In the genomic region with DNA sequence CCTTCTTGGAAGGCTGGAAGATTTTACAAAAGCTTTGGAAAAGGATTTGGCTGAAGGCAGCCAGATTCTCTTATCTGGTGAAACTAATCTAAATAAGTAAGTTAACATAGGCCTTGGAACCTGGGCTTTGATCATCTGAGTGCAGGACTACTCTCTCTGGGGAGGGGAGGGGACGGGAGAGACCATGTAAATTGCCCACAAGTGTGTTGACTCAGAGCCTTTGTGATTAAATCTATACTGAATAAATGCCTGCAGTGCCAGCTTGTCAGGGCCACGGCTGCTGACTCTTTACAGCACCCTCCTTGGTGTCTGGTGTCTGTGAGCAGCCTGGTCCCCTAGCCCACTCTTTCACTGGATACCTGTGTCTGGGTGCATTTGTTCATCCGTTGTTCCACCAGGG, we compare ENCODE assay signal across 1 cellular context.
TF ChIP-seq lines count a peak whose summit lies in the region.

No MANE protein-coding gene starts in this region.

TF ChIP-seq in WTC11, 78 proteins besides CTCF, POLR2A, EP300 and RAD21 (continued from another document):
- TF ChIP-seq, protein P1, sequence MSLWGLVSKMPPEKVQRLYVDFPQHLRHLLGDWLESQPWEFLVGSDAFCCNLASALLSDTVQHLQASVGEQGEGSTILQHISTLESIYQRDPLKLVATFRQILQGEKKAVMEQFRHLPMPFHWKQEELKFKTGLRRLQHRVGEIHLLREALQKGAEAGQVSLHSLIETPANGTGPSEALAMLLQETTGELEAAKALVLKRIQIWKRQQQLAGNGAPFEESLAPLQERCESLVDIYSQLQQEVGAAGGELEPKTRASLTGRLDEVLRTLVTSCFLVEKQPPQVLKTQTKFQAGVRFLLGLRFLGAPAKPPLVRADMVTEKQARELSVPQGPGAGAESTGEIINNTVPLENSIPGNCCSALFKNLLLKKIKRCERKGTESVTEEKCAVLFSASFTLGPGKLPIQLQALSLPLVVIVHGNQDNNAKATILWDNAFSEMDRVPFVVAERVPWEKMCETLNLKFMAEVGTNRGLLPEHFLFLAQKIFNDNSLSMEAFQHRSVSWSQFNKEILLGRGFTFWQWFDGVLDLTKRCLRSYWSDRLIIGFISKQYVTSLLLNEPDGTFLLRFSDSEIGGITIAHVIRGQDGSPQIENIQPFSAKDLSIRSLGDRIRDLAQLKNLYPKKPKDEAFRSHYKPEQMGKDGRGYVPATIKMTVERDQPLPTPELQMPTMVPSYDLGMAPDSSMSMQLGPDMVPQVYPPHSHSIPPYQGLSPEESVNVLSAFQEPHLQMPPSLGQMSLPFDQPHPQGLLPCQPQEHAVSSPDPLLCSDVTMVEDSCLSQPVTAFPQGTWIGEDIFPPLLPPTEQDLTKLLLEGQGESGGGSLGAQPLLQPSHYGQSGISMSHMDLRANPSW (CRISPR knock-in tag; conservative IDR thresholded peaks at IDR 0.05; ENCODE audit: low read depth) = no peak
- TF ChIP-seq, protein P2, sequence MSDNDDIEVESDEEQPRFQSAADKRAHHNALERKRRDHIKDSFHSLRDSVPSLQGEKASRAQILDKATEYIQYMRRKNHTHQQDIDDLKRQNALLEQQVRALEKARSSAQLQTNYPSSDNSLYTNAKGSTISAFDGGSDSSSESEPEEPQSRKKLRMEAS (CRISPR knock-in tag; IDR thresholded peaks at IDR 0.05) = no peak
- TF ChIP-seq TCF7 (CRISPR knock-in tag; IDR thresholded peaks at IDR 0.05; ENCODE audit: low read depth) (no peak), ZNF416 (CRISPR knock-in tag; IDR thresholded peaks at IDR 0.05) (no peak), ZBTB21 (CRISPR knock-in tag; IDR thresholded peaks at IDR 0.05; ENCODE audit: borderline replicate concordance) (no peak), ZNF671 (CRISPR knock-in tag; IDR thresholded peaks at IDR 0.05) (no peak), IRF2 (CRISPR knock-in tag; IDR thresholded peaks at IDR 0.05; ENCODE audit: borderline replicate concordance, low read depth) (no peak), SMAD3 (CRISPR knock-in tag; IDR thresholded peaks at IDR 0.05; ENCODE audit: borderline replicate concordance) (no peak), RORB (CRISPR knock-in tag; IDR thresholded peaks at IDR 0.05) (no peak), NFYB (CRISPR knock-in tag; conservative IDR thresholded peaks at IDR 0.05; ENCODE audit: low read depth) (no peak), GABPB1 (CRISPR knock-in tag; IDR thresholded peaks at IDR 0.05) (no peak), TP53 (CRISPR knock-in tag; IDR thresholded peaks at IDR 0.05) (no peak)
- TF ChIP-seq, protein P3, sequence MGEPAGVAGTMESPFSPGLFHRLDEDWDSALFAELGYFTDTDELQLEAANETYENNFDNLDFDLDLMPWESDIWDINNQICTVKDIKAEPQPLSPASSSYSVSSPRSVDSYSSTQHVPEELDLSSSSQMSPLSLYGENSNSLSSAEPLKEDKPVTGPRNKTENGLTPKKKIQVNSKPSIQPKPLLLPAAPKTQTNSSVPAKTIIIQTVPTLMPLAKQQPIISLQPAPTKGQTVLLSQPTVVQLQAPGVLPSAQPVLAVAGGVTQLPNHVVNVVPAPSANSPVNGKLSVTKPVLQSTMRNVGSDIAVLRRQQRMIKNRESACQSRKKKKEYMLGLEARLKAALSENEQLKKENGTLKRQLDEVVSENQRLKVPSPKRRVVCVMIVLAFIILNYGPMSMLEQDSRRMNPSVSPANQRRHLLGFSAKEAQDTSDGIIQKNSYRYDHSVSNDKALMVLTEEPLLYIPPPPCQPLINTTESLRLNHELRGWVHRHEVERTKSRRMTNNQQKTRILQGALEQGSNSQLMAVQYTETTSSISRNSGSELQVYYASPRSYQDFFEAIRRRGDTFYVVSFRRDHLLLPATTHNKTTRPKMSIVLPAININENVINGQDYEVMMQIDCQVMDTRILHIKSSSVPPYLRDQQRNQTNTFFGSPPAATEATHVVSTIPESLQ (CRISPR knock-in tag; IDR thresholded peaks at IDR 0.05) = no peak
- TF ChIP-seq, protein P4, sequence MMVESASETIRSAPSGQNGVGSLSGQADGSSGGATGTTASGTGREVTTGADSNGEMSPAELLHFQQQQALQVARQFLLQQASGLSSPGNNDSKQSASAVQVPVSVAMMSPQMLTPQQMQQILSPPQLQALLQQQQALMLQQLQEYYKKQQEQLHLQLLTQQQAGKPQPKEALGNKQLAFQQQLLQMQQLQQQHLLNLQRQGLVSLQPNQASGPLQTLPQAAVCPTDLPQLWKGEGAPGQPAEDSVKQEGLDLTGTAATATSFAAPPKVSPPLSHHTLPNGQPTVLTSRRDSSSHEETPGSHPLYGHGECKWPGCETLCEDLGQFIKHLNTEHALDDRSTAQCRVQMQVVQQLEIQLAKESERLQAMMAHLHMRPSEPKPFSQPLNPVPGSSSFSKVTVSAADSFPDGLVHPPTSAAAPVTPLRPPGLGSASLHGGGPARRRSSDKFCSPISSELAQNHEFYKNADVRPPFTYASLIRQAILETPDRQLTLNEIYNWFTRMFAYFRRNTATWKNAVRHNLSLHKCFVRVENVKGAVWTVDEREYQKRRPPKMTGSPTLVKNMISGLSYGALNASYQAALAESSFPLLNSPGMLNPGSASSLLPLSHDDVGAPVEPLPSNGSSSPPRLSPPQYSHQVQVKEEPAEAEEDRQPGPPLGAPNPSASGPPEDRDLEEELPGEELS (CRISPR knock-in tag; IDR thresholded peaks at IDR 0.05) = no peak
- TF ChIP-seq, protein P5, sequence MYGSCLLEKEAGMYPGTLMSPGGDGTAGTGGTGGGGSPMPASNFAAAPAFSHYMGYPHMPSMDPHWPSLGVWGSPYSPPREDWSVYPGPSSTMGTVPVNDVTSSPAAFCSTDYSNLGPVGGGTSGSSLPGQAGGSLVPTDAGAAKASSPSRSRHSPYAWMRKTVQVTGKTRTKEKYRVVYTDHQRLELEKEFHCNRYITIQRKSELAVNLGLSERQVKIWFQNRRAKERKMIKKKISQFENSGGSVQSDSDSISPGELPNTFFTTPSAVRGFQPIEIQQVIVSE (CRISPR knock-in tag; IDR thresholded peaks at IDR 0.05; ENCODE audit: borderline replicate concordance) = no peak
- TF ChIP-seq, protein P6, sequence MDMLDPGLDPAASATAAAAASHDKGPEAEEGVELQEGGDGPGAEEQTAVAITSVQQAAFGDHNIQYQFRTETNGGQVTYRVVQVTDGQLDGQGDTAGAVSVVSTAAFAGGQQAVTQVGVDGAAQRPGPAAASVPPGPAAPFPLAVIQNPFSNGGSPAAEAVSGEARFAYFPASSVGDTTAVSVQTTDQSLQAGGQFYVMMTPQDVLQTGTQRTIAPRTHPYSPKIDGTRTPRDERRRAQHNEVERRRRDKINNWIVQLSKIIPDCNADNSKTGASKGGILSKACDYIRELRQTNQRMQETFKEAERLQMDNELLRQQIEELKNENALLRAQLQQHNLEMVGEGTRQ (CRISPR knock-in tag; IDR thresholded peaks at IDR 0.05) = no peak
- TF ChIP-seq, protein P7, sequence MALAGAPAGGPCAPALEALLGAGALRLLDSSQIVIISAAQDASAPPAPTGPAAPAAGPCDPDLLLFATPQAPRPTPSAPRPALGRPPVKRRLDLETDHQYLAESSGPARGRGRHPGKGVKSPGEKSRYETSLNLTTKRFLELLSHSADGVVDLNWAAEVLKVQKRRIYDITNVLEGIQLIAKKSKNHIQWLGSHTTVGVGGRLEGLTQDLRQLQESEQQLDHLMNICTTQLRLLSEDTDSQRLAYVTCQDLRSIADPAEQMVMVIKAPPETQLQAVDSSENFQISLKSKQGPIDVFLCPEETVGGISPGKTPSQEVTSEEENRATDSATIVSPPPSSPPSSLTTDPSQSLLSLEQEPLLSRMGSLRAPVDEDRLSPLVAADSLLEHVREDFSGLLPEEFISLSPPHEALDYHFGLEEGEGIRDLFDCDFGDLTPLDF (CRISPR knock-in tag; IDR thresholded peaks at IDR 0.05) = no peak
